10 cellular contexts compared by ENCODE assay signal in the genomic region with DNA sequence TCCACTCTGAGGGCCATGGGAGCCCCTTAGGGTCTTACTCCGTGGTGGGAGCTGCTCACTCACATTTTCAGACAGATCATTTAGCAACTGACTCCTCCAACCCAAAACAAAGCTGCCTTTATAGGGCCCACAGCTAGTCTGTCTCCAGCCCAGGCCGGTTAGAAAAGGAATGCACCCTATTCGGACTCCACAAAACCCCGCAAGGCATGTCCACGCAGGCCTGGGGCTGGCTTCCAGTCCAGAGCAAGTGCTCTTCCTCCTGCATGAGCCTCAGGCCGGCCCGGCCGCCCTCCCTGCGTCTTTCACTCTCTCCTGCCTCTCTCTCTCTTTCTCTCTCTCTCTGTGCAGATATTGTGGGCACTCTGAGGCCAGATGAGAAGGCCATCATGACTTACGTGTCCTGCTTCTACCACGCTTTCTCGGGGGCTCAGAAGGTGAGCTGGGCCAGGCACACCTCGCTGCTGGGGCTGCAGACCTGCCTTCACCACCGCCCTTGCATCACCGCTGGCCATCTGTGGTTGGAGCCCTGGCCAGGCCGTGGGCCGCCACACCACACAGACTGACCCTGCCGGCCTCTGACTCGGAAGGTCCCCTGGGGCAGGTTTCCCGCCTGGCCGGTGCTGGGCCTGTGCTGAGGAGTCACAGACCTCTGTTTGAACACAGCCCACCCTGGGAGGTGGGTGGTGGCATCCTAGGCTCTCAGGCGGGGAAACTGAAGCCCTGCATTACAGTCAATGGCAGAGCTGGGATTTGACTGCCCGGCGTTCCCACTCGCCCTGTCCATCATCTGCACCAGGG. TPM values are rescaled to one million over a fixed set of nuclear protein-coding genes. Genes with fewer than 3 reads are reported as not detected.
DNase-seq lines count a peak whose midpoint lies in the region; ATAC-seq and TF ChIP-seq lines count a peak whose summit lies in the region.
"Had no signal": no experiment of that assay in that cellular context is flagged by ENCODE, and none has a peak within 500 bp of the region (broad histone marks: within the 10 kb centered on the region; RNA-seq: fewer than 3 reads in every experiment).

No MANE protein-coding gene starts in this region.

- H3K27ac ChIP-seq in HUES6 (ENCODE audit: low read depth, low read length), result 0 out of 2 replicates have a peak overlapping the region, but pooled peaks have one; percentile 2
- H3K27ac ChIP-seq in mammary epithelial cell (ENCODE audit: insufficient read depth, low read depth, low read length), result peak overlapping the region; percentile 43
- H3K27ac ChIP-seq in liver (ENCODE audit: low read depth in 1 of 2, low read length in 2 of 2), result peak overlapping the region; percentile 19 to 83
- H3K27ac ChIP-seq in stomach smooth muscle (ENCODE audit: low read length), result peak overlapping the region; percentile 84

- no peaks in the 10 kb centered on the region for H3K9me3 ChIP-seq in HUES6 (ENCODE audit: control insufficient read depth, insufficient read depth, low read depth, low read length)
- H3K9me3 ChIP-seq in mammary epithelial cell (replicated peaks; ENCODE audit: insufficient read depth, low read length), result no peaks in the 10 kb centered on the region
- H3K9me3 ChIP-seq in liver (ENCODE audit: control insufficient read depth in 4 of 4, low read length in 3 of 4), result no peaks in the 10 kb centered on the region
- H3K9me3 ChIP-seq in stomach smooth muscle (ENCODE audit: control insufficient read depth in 2 of 2, low read length in 2 of 2), result no peaks in the 10 kb centered on the region

- TF ChIP-seq RAD21 in liver (IDR thresholded peaks at IDR 0.05), result no peak

- 50% methylated on average over 5 of the region's 25 CpGs for WGBS in mammary epithelial cell (ENCODE audit: low coverage, missing lambda C conversion rate)
- WGBS in liver, result 61% methylated on average over 25 of the region's 25 CpGs

- dilution Hi-C loops in mammary epithelial cell (cut with HindIII; ENCODE audit: low sequenced_read_pairs), result loop anchor here (5.0 kb wide), 2 partner anchors 54 to 61 kb away; a partner anchor contains a TSS

- no TSS peak for BruUV-seq in mammary epithelial cell (replicated peaks; lab: Mats Ljungman, UMichigan)

- H3K79me2 ChIP-seq in mammary epithelial cell (ENCODE audit: insufficient read depth, low read length), result peaks cover 80% of the 10 kb centered on the region

- H3K9ac ChIP-seq in HUES6 (ENCODE audit: low read length) (no peak overlapping the region), mammary epithelial cell (ENCODE audit: insufficient read depth, low read length) (peak overlapping the region; percentile 30), liver (ENCODE audit: low read depth in 1 of 2, low read length in 2 of 2) (no peak overlapping the region), stomach smooth muscle (ENCODE audit: low read length in 2 of 2) (peak overlapping the region; percentile 29 to 61)

- H4K20me1 ChIP-seq in mammary epithelial cell (ENCODE audit: insufficient read depth, low read length), result no peaks in the 10 kb centered on the region

- peak overlapping the region; percentile 28 for H3K4me2 ChIP-seq in mammary epithelial cell (ENCODE audit: insufficient read depth, low read depth, low read length)

- H3K4me3 ChIP-seq in HUES6 (ENCODE audit: low read depth, low read length) (no peak overlapping the region), mammary epithelial cell (replicated peaks in 1 of 3; ENCODE audit: insufficient read depth in 1 of 3, low read depth in 2 of 3, low read length in 3 of 3) (no peak overlapping the region), liver (ENCODE audit: low read depth in 1 of 3, low read length in 3 of 3) (no peak overlapping the region), stomach smooth muscle (ENCODE audit: low read length in 2 of 2) (peak overlapping the region in 1 of 2 donors; percentile 8)

- no peak for ATAC-seq in GM19035 (IDR thresholded peaks at IDR 0.05; ENCODE audit: unreplicated experiment)
- ATAC-seq: activated T-cell treated with anti-CD3 and anti-CD28 coated beads, Interleukin-2, amount 50 U/mL, for 72 hours had no signal

- H3K4me1 ChIP-seq in HUES6 (ENCODE audit: control insufficient read depth, insufficient read depth, low read length) (no peaks in the 10 kb centered on the region), mammary epithelial cell (ENCODE audit: insufficient read depth, low read length) (peaks cover 56% of the 10 kb centered on the region), liver (ENCODE audit: control insufficient read depth in 4 of 4, insufficient read depth in 4 of 4, low read length in 3 of 4) (peaks cover 25 to 81% (median 68%) of the 10 kb centered on the region in 4 donors), stomach smooth muscle (ENCODE audit: control insufficient read depth, insufficient read depth, low read length) (peaks cover 91% of the 10 kb centered on the region)

- H3K36me3 ChIP-seq in HUES6 (ENCODE audit: control insufficient read depth, insufficient read depth, low read length) (peaks cover 96% of the 10 kb centered on the region), mammary epithelial cell (ENCODE audit: insufficient read depth, low read length) (peaks cover 49% of the 10 kb centered on the region), liver (ENCODE audit: control insufficient read depth in 4 of 4, insufficient read depth in 3 of 4, low read depth in 1 of 4, low read length in 3 of 4) (peaks cover 15 to 35% (median 25%) of the 10 kb centered on the region in 4 donors), stomach smooth muscle (ENCODE audit: control insufficient read depth in 2 of 2, insufficient read depth in 2 of 2, low read length in 2 of 2) (peaks cover 41 to 53% of the 10 kb centered on the region in 2 donors)

- CTCF ChIA-PET in mammary epithelial cell (lab: Charles Lee; ENCODE audit: low non-redundant PET), result no interaction called here

- peak; percentile 90 for DNase-seq in mammary epithelial cell
- DNase-seq in NCI-H2081 treated with DMSO at 0.1 percent for 48 hours (lab: John Stamatoyannopoulos, UW), result no peak
- no peak for DNase-seq in GOT3 (lab: John Stamatoyannopoulos, UW)
- no peak for DNase-seq in stimulated activated CD4-positive, alpha-beta T cell treated with anti-CD3 and anti-CD28 coated beads, Interleukin-2, amount 100 ng/mL, for 48 hours
- DNase-seq: activated T-cell treated with anti-CD3 and anti-CD28 coated beads, Interleukin-2, amount 50 U/mL, for 72 hours; naive B cell had no signal

- in situ Hi-C loops in mammary epithelial cell (cut with MboI; ENCODE audit: low sequenced_read_pairs in 2 of 2), result loop anchor here in 1 of 2 donors (10.0 kb wide), 1 partner anchor 166 kb away; no protein-coding TSS in a partner anchor

- intact Hi-C loops in mammary epithelial cell (cut with micrococcal nuclease), result loop anchor here (1.0 kb wide), 2 partner anchors 8 to 74 kb away; no protein-coding TSS in a partner anchor

- H2AFZ ChIP-seq in mammary epithelial cell (ENCODE audit: low read depth, low read length), result no peak overlapping the region

- TF ChIP-seq CTCF in mammary epithelial cell (conservative IDR thresholded peaks at IDR 0.05 in 1 of 2, IDR thresholded peaks at IDR 0.05 in 1 of 2; ENCODE audit: extremely low read depth in 1 of 2, insufficient read depth in 1 of 2, low read depth in 1 of 2, low read length in 2 of 2) (no peak), liver (IDR thresholded peaks at IDR 0.05; ENCODE audit: low read depth, low read length, missing input control) (no peak)

- H3K27me3 ChIP-seq in HUES6 (ENCODE audit: control insufficient read depth, insufficient read depth, low read length), result no peaks in the 10 kb centered on the region
- no peaks in the 10 kb centered on the region for H3K27me3 ChIP-seq in mammary epithelial cell (ENCODE audit: insufficient read depth, low read length)
- H3K27me3 ChIP-seq in liver (ENCODE audit: control insufficient read depth in 4 of 4, insufficient read depth in 4 of 4, low read length in 3 of 4), result no peaks in the 10 kb centered on the region
- no peaks in the 10 kb centered on the region for H3K27me3 ChIP-seq in stomach smooth muscle (ENCODE audit: control insufficient read depth in 1 of 2, insufficient read depth in 2 of 2, low read length in 2 of 2)

TF ChIP-seq in liver, 16 proteins besides CTCF, POLR2A, EP300 and RAD21:
- TF ChIP-seq, protein P1, sequence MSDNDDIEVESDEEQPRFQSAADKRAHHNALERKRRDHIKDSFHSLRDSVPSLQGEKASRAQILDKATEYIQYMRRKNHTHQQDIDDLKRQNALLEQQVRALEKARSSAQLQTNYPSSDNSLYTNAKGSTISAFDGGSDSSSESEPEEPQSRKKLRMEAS (IDR thresholded peaks at IDR 0.05), result no peak
- TF ChIP-seq EGR1 (IDR thresholded peaks at IDR 0.05; ENCODE audit: low read depth in 2 of 2) (no peak), HNF4G (IDR thresholded peaks at IDR 0.05) (no peak), GABPA (IDR thresholded peaks at IDR 0.05 in 1 of 2, conservative IDR thresholded peaks at IDR 0.05 in 1 of 2) (peak in 1 of 2 donors; percentile 20), RXRA (IDR thresholded peaks at IDR 0.05) (peak; percentile 27 to 53), SP1 (IDR thresholded peaks at IDR 0.05) (no peak), HNF4A (conservative IDR thresholded peaks at IDR 0.05) (peak in 1 of 2 donors; percentile 57)
- TF ChIP-seq, protein P2, sequence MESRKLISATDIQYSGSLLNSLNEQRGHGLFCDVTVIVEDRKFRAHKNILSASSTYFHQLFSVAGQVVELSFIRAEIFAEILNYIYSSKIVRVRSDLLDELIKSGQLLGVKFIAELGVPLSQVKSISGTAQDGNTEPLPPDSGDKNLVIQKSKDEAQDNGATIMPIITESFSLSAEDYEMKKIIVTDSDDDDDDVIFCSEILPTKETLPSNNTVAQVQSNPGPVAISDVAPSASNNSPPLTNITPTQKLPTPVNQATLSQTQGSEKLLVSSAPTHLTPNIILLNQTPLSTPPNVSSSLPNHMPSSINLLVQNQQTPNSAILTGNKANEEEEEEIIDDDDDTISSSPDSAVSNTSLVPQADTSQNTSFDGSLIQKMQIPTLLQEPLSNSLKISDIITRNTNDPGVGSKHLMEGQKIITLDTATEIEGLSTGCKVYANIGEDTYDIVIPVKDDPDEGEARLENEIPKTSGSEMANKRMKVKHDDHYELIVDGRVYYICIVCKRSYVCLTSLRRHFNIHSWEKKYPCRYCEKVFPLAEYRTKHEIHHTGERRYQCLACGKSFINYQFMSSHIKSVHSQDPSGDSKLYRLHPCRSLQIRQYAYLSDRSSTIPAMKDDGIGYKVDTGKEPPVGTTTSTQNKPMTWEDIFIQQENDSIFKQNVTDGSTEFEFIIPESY (IDR thresholded peaks at IDR 0.05), result no peak
TF ChIP-seq in liver: peak in this region for 3.

RNA-seq across cellular contexts. Expression of a gene that starts 33.1 kb away (rescaled TPM):
- total RNA-seq in mammary epithelial cell (1 to 10 TPM in 1 of 2 donors, under 1 TPM in 1; 0.49 to 1.0 TPM), liver (10 to 100 TPM in 1 of 2 donors, 1 to 10 TPM in 1; 5.3 to 28.7 TPM)
- polyA plus RNA-seq in mammary epithelial cell (4.6 TPM), liver (10 to 100 TPM in 1 of 2 donors, 1 to 10 TPM in 1; 3.8 to 12.3 TPM)
- polyA minus RNA-seq in mammary epithelial cell, result not detected

Comparison
In these comparisons a context has a peak if more than half of its experiments do, and no peak if none do; other contexts are left out.
1. H3K27ac ChIP-seq: peak in every context shown above with its lines; median percentile 84 in stomach smooth muscle; 51 in liver; 43 in mammary epithelial cell; 2 in HUES6.
2. H3K9ac ChIP-seq: peak in mammary epithelial cell (single experiment) and stomach smooth muscle (2 of 2); none in HUES6 (single experiment) and liver (0 of 2).